Comparison of ENCODE assay signal across 21 cellular contexts in genomic region chr2:5921081-5921642, GRCh38.
"Had no signal": no experiment of that assay in that cellular context is flagged by ENCODE, and none has a peak within 500 bp of the region (broad histone marks: within the 10 kb centered on the region; RNA-seq: fewer than 3 reads in every experiment).

No MANE protein-coding gene starts in this region.

- H3K4me1 Mint-ChIP-seq: activated B cell treated with CpG ODN at 0.5 μM for 24 hours; activated CD4-positive, alpha-beta memory T cell treated with anti-CD3 and anti-CD28 coated beads, Interleukin-2, amount 10 ng/mL, durations not matched to agents 7 days and 5 days; activated naive CD8-positive, alpha-beta T cell treated with anti-CD3 and anti-CD28 coated beads, Interleukin-2, amount 10 ng/mL, durations not matched to agents 7 days and 5 days; activated T-helper 17 cell treated with anti-CD3 and anti-CD28 coated beads, Interleukin-2, amount 50 U/mL, for 72 hours; naive B cell had no signal

- ATAC-seq: activated T-helper 17 cell treated with anti-CD3 and anti-CD28 coated beads, Interleukin-2, amount 50 U/mL, for 72 hours; effector memory CD8-positive, alpha-beta T cell; left lung; mucosa of descending colon had no signal

- DNase-seq: activated B cell treated with CpG ODN at 0.5 μM for 24 hours; activated CD4-positive, alpha-beta memory T cell treated with anti-CD3 and anti-CD28 coated beads, Interleukin-2, amount 10 ng/mL, durations not matched to agents 7 days and 5 days; activated CD4-positive, alpha-beta T cell treated with anti-CD3 and anti-CD28 coated beads for 4 hours; activated naive CD4-positive, alpha-beta T cell; activated naive CD8-positive, alpha-beta T cell treated with anti-CD3 and anti-CD28 coated beads, Interleukin-2, amount 10 ng/mL, durations not matched to agents 7 days and 5 days; activated T-cell treated with anti-CD3 and anti-CD28 coated beads, Interleukin-2, amount 50 U/mL, for 1 hour; amygdala; effector memory CD8-positive, alpha-beta T cell; foreskin fibroblast; hypothalamus; islet precursor cell; left lung; mesenchymal stem cell; mucosa of descending colon; naive B cell; retina had no signal

- H3K9me3 ChIP-seq: vagina had no signal

- H3K4me1 ChIP-seq: left lung, vagina had no signal

- H3K27me3 Mint-ChIP-seq: activated B cell treated with CpG ODN at 0.5 μM for 24 hours; activated CD4-positive, alpha-beta memory T cell treated with anti-CD3 and anti-CD28 coated beads, Interleukin-2, amount 10 ng/mL, durations not matched to agents 7 days and 5 days; activated naive CD8-positive, alpha-beta T cell treated with anti-CD3 and anti-CD28 coated beads, Interleukin-2, amount 10 ng/mL, durations not matched to agents 7 days and 5 days; activated T-helper 17 cell treated with anti-CD3 and anti-CD28 coated beads, Interleukin-2, amount 50 U/mL, for 72 hours; effector memory CD8-positive, alpha-beta T cell; naive B cell; stimulated activated naive CD8-positive, alpha-beta T cell treated with anti-CD3 and anti-CD28 coated beads, Interleukin-15, Interleukin-2, amounts not matched to agents 100 ng/mL and 50 ng/mL, for 24 hours had no signal

- H3K36me3 ChIP-seq: cardiac muscle cell, left lung, vagina had no signal

- H3K36me3 Mint-ChIP-seq: activated naive CD8-positive, alpha-beta T cell treated with anti-CD3 and anti-CD28 coated beads, Interleukin-2, amount 10 ng/mL, durations not matched to agents 7 days and 5 days; naive B cell had no signal

- H3K27ac Mint-ChIP-seq: activated B cell treated with CpG ODN at 0.5 μM for 24 hours; activated CD4-positive, alpha-beta memory T cell treated with anti-CD3 and anti-CD28 coated beads, Interleukin-2, amount 10 ng/mL, durations not matched to agents 7 days and 5 days; activated naive CD8-positive, alpha-beta T cell treated with anti-CD3 and anti-CD28 coated beads, Interleukin-2, amount 10 ng/mL, durations not matched to agents 7 days and 5 days; activated T-helper 17 cell treated with anti-CD3 and anti-CD28 coated beads, Interleukin-2, amount 50 U/mL, for 72 hours; effector memory CD8-positive, alpha-beta T cell; stimulated activated naive CD8-positive, alpha-beta T cell treated with anti-CD3 and anti-CD28 coated beads, Interleukin-15, Interleukin-2, amounts not matched to agents 100 ng/mL and 50 ng/mL, for 24 hours had no signal

- H3K27ac ChIP-seq: cardiac muscle cell, left lung, vagina had no signal

- H3K4me3 Mint-ChIP-seq: activated B cell treated with CpG ODN at 0.5 μM for 24 hours; activated CD4-positive, alpha-beta memory T cell treated with anti-CD3 and anti-CD28 coated beads, Interleukin-2, amount 10 ng/mL, durations not matched to agents 7 days and 5 days; activated naive CD8-positive, alpha-beta T cell treated with anti-CD3 and anti-CD28 coated beads, Interleukin-2, amount 10 ng/mL, durations not matched to agents 7 days and 5 days; activated T-helper 17 cell treated with anti-CD3 and anti-CD28 coated beads, Interleukin-2, amount 50 U/mL, for 72 hours; effector memory CD8-positive, alpha-beta T cell; naive B cell; neural crest cell; stimulated activated naive CD8-positive, alpha-beta T cell treated with anti-CD3 and anti-CD28 coated beads, Interleukin-15, Interleukin-2, amounts not matched to agents 100 ng/mL and 50 ng/mL, for 24 hours had no signal

- H3K27me3 ChIP-seq: cardiac muscle cell, left lung, vagina had no signal

- H3K4me3 ChIP-seq: cardiac muscle cell, left lung, mucosa of descending colon, vagina had no signal
